1 cellular context compared by ENCODE assay signal in the genomic region with DNA sequence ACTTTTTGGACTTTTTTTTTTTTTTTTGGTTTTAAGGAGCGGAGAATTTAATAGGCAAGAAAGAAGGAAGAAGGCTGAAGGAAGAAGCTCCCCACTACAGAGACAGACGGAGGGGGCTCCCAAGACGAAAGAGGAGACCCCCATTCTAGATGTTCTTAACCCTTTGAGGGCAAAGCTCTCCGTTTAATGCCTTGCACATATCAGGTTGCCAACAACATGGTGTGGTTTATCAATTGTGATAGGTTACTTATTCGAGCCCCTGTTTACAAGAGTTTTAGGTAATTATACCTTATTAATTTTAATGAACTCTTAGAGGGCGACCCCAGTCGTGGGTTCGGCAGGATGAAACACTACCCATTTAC.
TF ChIP-seq lines count a peak whose summit lies in the region.

No MANE protein-coding gene starts in this region.

TF ChIP-seq in GM12878, 131 proteins besides CTCF, POLR2A, EP300 and RAD21 (continued from another document):
- TF ChIP-seq, protein P1, sequence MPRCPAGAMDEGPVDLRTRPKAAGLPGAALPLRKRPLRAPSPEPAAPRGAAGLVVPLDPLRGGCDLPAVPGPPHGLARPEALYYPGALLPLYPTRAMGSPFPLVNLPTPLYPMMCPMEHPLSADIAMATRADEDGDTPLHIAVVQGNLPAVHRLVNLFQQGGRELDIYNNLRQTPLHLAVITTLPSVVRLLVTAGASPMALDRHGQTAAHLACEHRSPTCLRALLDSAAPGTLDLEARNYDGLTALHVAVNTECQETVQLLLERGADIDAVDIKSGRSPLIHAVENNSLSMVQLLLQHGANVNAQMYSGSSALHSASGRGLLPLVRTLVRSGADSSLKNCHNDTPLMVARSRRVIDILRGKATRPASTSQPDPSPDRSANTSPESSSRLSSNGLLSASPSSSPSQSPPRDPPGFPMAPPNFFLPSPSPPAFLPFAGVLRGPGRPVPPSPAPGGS (IDR thresholded peaks at IDR 0.05; ENCODE audit: borderline replicate concordance, insufficient read depth, low read depth, low read length, poor library complexity, severe bottlenecking) = no peak
